Comparison of ENCODE assay signal across 8 cellular contexts in genomic region chr13:49998714-49999624, GRCh38. TPM values are rescaled to one million over a fixed set of nuclear protein-coding genes. Genes with fewer than 3 reads are reported as not detected.
DNase-seq lines count a peak whose midpoint lies in the region; ATAC-seq and TF ChIP-seq lines count a peak whose summit lies in the region.

No MANE protein-coding gene starts in this region.

- H3K4me1 ChIP-seq in KMS-11 (ENCODE audit: low read depth, poor library complexity, severe bottlenecking), result peaks cover 12% of the 10 kb centered on the region
- H3K4me1 ChIP-seq in neural progenitor cell, result peaks cover 32% of the 10 kb centered on the region

- H3K27me3 ChIP-seq in CD4-positive, alpha-beta T cell (ENCODE audit: control insufficient read depth, insufficient read depth, low read length), result no peaks in the 10 kb centered on the region
- H3K27me3 ChIP-seq in KMS-11 (ENCODE audit: insufficient read depth, low read depth) (no peaks in the 10 kb centered on the region), dorsolateral prefrontal cortex (no peaks in the 10 kb centered on the region), neural progenitor cell (peaks cover 6% of the 10 kb centered on the region)

- TF ChIP-seq CTCF in CD4-positive, alpha-beta T cell (IDR thresholded peaks at IDR 0.05), result no peak
- TF ChIP-seq CTCF in KMS-11 (conservative IDR thresholded peaks at IDR 0.05; ENCODE audit: low read depth, low read length) (no peak), dorsolateral prefrontal cortex (IDR thresholded peaks at IDR 0.05 in 54 of 56, conservative IDR thresholded peaks at IDR 0.05 in 2 of 56; ENCODE audit: low read depth in 1 of 56, partially characterized antibody in 56 of 56) (no peak), neural progenitor cell (IDR thresholded peaks at IDR 0.05) (no peak)

- H3K4me1 Mint-ChIP-seq in CD4-positive, alpha-beta T cell (ENCODE audit: low read depth), result peaks cover 68% of the 10 kb centered on the region
- H3K4me1 Mint-ChIP-seq in neural progenitor cell, result peaks cover 28% of the 10 kb centered on the region

- intact Hi-C loops in CD4-positive, alpha-beta T cell (cut with DNase I, micrococcal nuclease), result loop anchor here (5.0 to 10.0 kb wide), 3 partner anchors 238 to 1456 kb away; partner anchors contain the start of gene INTS6 (in 1 of the 2)
- intact Hi-C loops in dorsolateral prefrontal cortex (cut with DNase I), result loop anchor here (5.0 to 10.0 kb wide), 8 partner anchors 62 to 913 kb away; partner anchors contain the start of genes KPNA3 (in 1 of the 2) and SPRYD7 (in 1 of the 2)

- H3K9ac ChIP-seq in KMS-11 (no peak overlapping the region), neural progenitor cell (no peak overlapping the region)

- H2AFZ ChIP-seq in KMS-11 (ENCODE audit: low read depth) (no peak overlapping the region), neural progenitor cell (replicated peaks) (no peak overlapping the region)

- H4K20me1 ChIP-seq in KMS-11 (ENCODE audit: insufficient read depth), result no peaks in the 10 kb centered on the region
- peaks cover 61% of the 10 kb centered on the region for H4K20me1 ChIP-seq in neural progenitor cell (ENCODE audit: low read depth)

- POLR2A ChIA-PET in CD4-positive, alpha-beta T cell (lab: Charles Lee), result interaction anchor here (0.6 to 4.1 kb wide), 8 partner anchors 57 to 911 kb away, joined by 3 to 232 read pairs (median 18); partner anchors contain the start of gene RNASEH2B
- POLR2A ChIA-PET in HEK293T (lab: Yijun Ruan, JAX), result no interaction called here

- no peaks in the 10 kb centered on the region for H3K27me3 Mint-ChIP-seq in CD4-positive, alpha-beta T cell
- H3K27me3 Mint-ChIP-seq in neural progenitor cell (ENCODE audit: insufficient read depth, low read depth), result peaks cover 7% of the 10 kb centered on the region

- no peaks in the 10 kb centered on the region for H3K9me3 Mint-ChIP-seq in CD4-positive, alpha-beta T cell
- no peaks in the 10 kb centered on the region for H3K9me3 Mint-ChIP-seq in neural progenitor cell

- no peak overlapping the region for H3K27ac ChIP-seq in CD4-positive, alpha-beta T cell (ENCODE audit: low read depth, low read length)
- H3K27ac ChIP-seq in KMS-11 (no peak overlapping the region), dorsolateral prefrontal cortex (peak overlapping the region in 42 of 59 donors; percentile 12 to 99 (median 98)), neural progenitor cell (no peak overlapping the region)

- DNase-seq in CD4-positive, alpha-beta T cell, result no peak
- DNase-seq in dorsolateral prefrontal cortex (no peak), neural progenitor cell (ENCODE audit: low spot score) (no peak), HEK293T (ENCODE audit: extremely low spot score) (no peak), HuH-7 (ENCODE audit: low spot score) (no peak)

- H3K4me2 ChIP-seq in KMS-11, result peak overlapping the region; percentile 71
- peak overlapping the region; percentile 86 for H3K4me2 ChIP-seq in neural progenitor cell

- H3K4me3 Mint-ChIP-seq in CD4-positive, alpha-beta T cell, result peak overlapping the region; percentile 97
- peak overlapping the region; percentile 95 for H3K4me3 Mint-ChIP-seq in neural progenitor cell

- H3K4me3 ChIP-seq in KMS-11 (IDR thresholded peaks at IDR 0.05; ENCODE audit: insufficient read depth, low read depth, low read length) (no peak overlapping the region), dorsolateral prefrontal cortex (peak overlapping the region in 54 of 59 donors; percentile 4 to 98 (median 87)), neural progenitor cell (peak overlapping the region; percentile 100)

- peaks cover 75% of the 10 kb centered on the region for H3K36me3 Mint-ChIP-seq in CD4-positive, alpha-beta T cell (ENCODE audit: low read depth)
- peaks cover 26% of the 10 kb centered on the region for H3K36me3 Mint-ChIP-seq in neural progenitor cell

- peaks cover 10% of the 10 kb centered on the region for H3F3A ChIP-seq in neural progenitor cell (ENCODE audit: low read depth)

- CTCF ChIA-PET in CD4-positive, alpha-beta T cell (lab: Charles Lee), result interaction anchor here (0.7 to 3.5 kb wide), 6 partner anchors 9 to 513 kb away, joined by 3 to 57 read pairs (median 12); no protein-coding TSS in a partner anchor
- CTCF ChIA-PET in HEK293T (lab: Yijun Ruan, JAX), result interaction anchor here (1.6 kb wide), 1 partner anchor 63 kb away, joined by 3 read pairs; the partner anchor contains the start of gene SPRYD7

- H3K9me3 ChIP-seq in CD4-positive, alpha-beta T cell (ENCODE audit: control insufficient read depth, low read length), result no peaks in the 10 kb centered on the region
- no peaks in the 10 kb centered on the region for H3K9me3 ChIP-seq in neural progenitor cell (ENCODE audit: low read depth)

- H3K79me2 ChIP-seq in KMS-11 (ENCODE audit: insufficient read depth, low read depth) (peaks cover 25% of the 10 kb centered on the region; the same call in 1 of the 2 replicates), neural progenitor cell (ENCODE audit: low read depth) (peaks cover 70% of the 10 kb centered on the region)

- H3K27ac Mint-ChIP-seq in CD4-positive, alpha-beta T cell, result peak overlapping the region; percentile 39
- no peak overlapping the region for H3K27ac Mint-ChIP-seq in neural progenitor cell

- H3K36me3 ChIP-seq in KMS-11 (ENCODE audit: insufficient read depth), result no peaks in the 10 kb centered on the region
- H3K36me3 ChIP-seq in neural progenitor cell, result peaks cover 37% of the 10 kb centered on the region

- no peak for ATAC-seq in CD4-positive, alpha-beta T cell (ENCODE audit: poor library complexity)
- ATAC-seq in GM18858 (IDR thresholded peaks at IDR 0.05; ENCODE audit: unreplicated experiment), result no peak
- ATAC-seq in HG03378 (IDR thresholded peaks at IDR 0.05; ENCODE audit: unreplicated experiment), result no peak

TF ChIP-seq in HEK293T, 16 proteins besides CTCF, POLR2A, EP300 and RAD21:
- TF ChIP-seq FOXK2 (IDR thresholded peaks at IDR 0.05) (no peak), ARNT (IDR thresholded peaks at IDR 0.05) (no peak), CTBP1 (IDR thresholded peaks at IDR 0.05; ENCODE audit: borderline replicate concordance) (no peak), TARDBP (IDR thresholded peaks at IDR 0.05) (no peak), NFRKB (IDR thresholded peaks at IDR 0.05) (no peak), SUZ12 (IDR thresholded peaks at IDR 0.05) (no peak), SP1 (IDR thresholded peaks at IDR 0.05) (no peak), ELF4 (IDR thresholded peaks at IDR 0.05) (no peak), LEF1 (IDR thresholded peaks at IDR 0.05; ENCODE audit: borderline replicate concordance) (no peak), L3MBTL2 (conservative IDR thresholded peaks at IDR 0.05) (no peak), ZNF384 (IDR thresholded peaks at IDR 0.05) (no peak), FOXA1 (IDR thresholded peaks at IDR 0.05) (no peak), HDGF (IDR thresholded peaks at IDR 0.05; ENCODE audit: borderline replicate concordance) (no peak), BHLHE40 (IDR thresholded peaks at IDR 0.05; ENCODE audit: borderline replicate concordance) (no peak)
TF ChIP-seq in HEK293T: peak in this region for 0.

RNA-seq across cellular contexts. Expression of gene TRIM13, which starts 2.1 kb away (rescaled TPM):
- total RNA-seq in CD4-positive, alpha-beta T cell, result 10 to 100 TPM; 32.5 to 32.9 TPM
- total RNA-seq in dorsolateral prefrontal cortex (10 to 100 TPM; 17.3 to 34.5 (median 23.6) TPM), neural progenitor cell (ENCODE audit: low replicate concordance) (53.2 and 58.3 TPM in 2 replicates)

RNA-seq across cellular contexts. Expression of gene KCNRG, which starts 16.3 kb away (rescaled TPM):
- under 1 TPM; 0.27 to 0.70 TPM for total RNA-seq in CD4-positive, alpha-beta T cell
- total RNA-seq in dorsolateral prefrontal cortex (1 to 10 TPM in 20 of 120 experiments, under 1 TPM in 48, not detected in 52; 0.32 to 3.0 (median 0.76) TPM), neural progenitor cell (ENCODE audit: low replicate concordance) (0.88 and 2.1 TPM in 2 replicates)

Comparison
In these comparisons a context has a peak if more than half of its experiments do, and no peak if none do; other contexts are left out.
1. H3K27ac ChIP-seq: peak in dorsolateral prefrontal cortex (42 of 59); none in CD4-positive, alpha-beta T cell (single experiment), KMS-11 (single experiment) and neural progenitor cell (single experiment).